In genomic region chr4:576245-576821, GRCh38 we compare ENCODE assay signal across 10 cellular contexts. TPM values are rescaled to one million over a fixed set of nuclear protein-coding genes. Genes with fewer than 3 reads are reported as not detected.
A peak's percentile ranks its signal among the peaks of the same experiment; 100 is the strongest.
DNase-seq lines count a peak whose midpoint lies in the region; ATAC-seq, FAIRE-seq and TF ChIP-seq lines count a peak whose summit lies in the region.
"Had no signal": no experiment of that assay in that cellular context is flagged by ENCODE, and none has a peak within 500 bp of the region (broad histone marks: within the 10 kb centered on the region; RNA-seq: fewer than 3 reads in every experiment).

TSS of gene TMEM271 (minus strand) at chr4:576295. CDS start at chr4:576062, 233 bp downstream.

- peaks cover 2% of the 10 kb centered on the region for H3K9me3 Mint-ChIP-seq in T-helper 2 cell treated with Interferon-gamma antibody and Interleukin-4, amounts not matched to agents 5 μg/mL and 100 μg/mL, for 36 hours

- H3K27me3 ChIP-seq in H1 (replicated peaks in 1 of 4; ENCODE audit: control insufficient read depth in 3 of 4, extremely low read depth in 1 of 4, insufficient read depth in 3 of 4, low read length in 3 of 4) = peaks cover 62 to 82% (median 74%) of the 10 kb centered on the region in 4 experiments

- peaks cover 15% of the 10 kb centered on the region for H3K23me2 ChIP-seq in H1 (ENCODE audit: low read depth, low read length)

- TF ChIP-seq CTCF in NB4 (IDR thresholded peaks at IDR 0.05; ENCODE audit: low read depth, low read length) (no peak), H1 (IDR thresholded peaks at IDR 0.05; ENCODE audit: control extremely low read depth in 1 of 3, insufficient read depth in 1 of 3, low read depth in 1 of 3, low read length in 3 of 3) (no peak)

- no peak within 1 kb of the TSS for H2BK120ac ChIP-seq in H1 (replicated peaks; ENCODE audit: low read depth, low read length)

- 0 out of 2 replicates have a peak within 1 kb of the TSS, but pooled peaks have one; percentile 40 for H2AFZ ChIP-seq in H1 (ENCODE audit: low read length)

- TF ChIP-seq POLR2A in NB4 (IDR thresholded peaks at IDR 0.05; ENCODE audit: extremely low read depth, insufficient read length) = no peak
- no peak for TF ChIP-seq POLR2A in H1 (IDR thresholded peaks at IDR 0.05; ENCODE audit: control extremely low read depth in 1 of 2, low read depth in 2 of 2, low read length in 2 of 2)
- TF ChIP-seq POLR2A in GM12892 (IDR thresholded peaks at IDR 0.05; ENCODE audit: low read depth, low read length) = no peak

- TF ChIP-seq RAD21 in H1 (IDR thresholded peaks at IDR 0.05 in 1 of 2, conservative IDR thresholded peaks at IDR 0.05 in 1 of 2; ENCODE audit: low read depth in 2 of 2, low read length in 2 of 2) = no peak

- H4K5ac ChIP-seq in H1 (ENCODE audit: insufficient read length, low read depth, low read length) = no peak within 1 kb of the TSS

- no peak for ATAC-seq in GM19324 (IDR thresholded peaks at IDR 0.05; ENCODE audit: low FRiP score, unreplicated experiment)

- H3K27ac ChIP-seq in H1 (ENCODE audit: low read depth, low read length) = no peak within 1 kb of the TSS

- no peaks in the 10 kb centered on the region for H3K9me3 ChIP-seq in H1 (ENCODE audit: insufficient read depth in 2 of 2, low read depth in 1 of 2, low read length in 1 of 2)

- H3K4ac ChIP-seq in H1 (replicated peaks; ENCODE audit: insufficient read length, low read depth, low read length) = no peak within 1 kb of the TSS

- peak within 1 kb of the TSS; percentile 76 for H4K91ac ChIP-seq in H1 (replicated peaks; ENCODE audit: insufficient read length, low read length)

- H3K4me2 ChIP-seq in H1 (ENCODE audit: insufficient read depth in 1 of 2, low read depth in 2 of 2, low read length in 2 of 2) = peak within 1 kb of the TSS; percentile 79 to 100

- H3K4me3 Mint-ChIP-seq in T-helper 2 cell treated with Interferon-gamma antibody and Interleukin-4, amounts not matched to agents 5 μg/mL and 100 μg/mL, for 36 hours = peak within 1 kb of the TSS; percentile 48

- peak within 1 kb of the TSS; percentile 83 for H3K18ac ChIP-seq in H1 (ENCODE audit: extremely low read depth, low read length)

- peaks cover 2 to 18% of the 10 kb centered on the region in 2 experiments for H4K20me1 ChIP-seq in H1 (replicated peaks in 1 of 2; ENCODE audit: control insufficient read depth in 1 of 2, insufficient read depth in 2 of 2, low read length in 2 of 2)

- H4K8ac ChIP-seq in H1 (ENCODE audit: extremely low read depth, insufficient read depth, low read length) = peak within 1 kb of the TSS; percentile 19; the same call in 1 of the 2 replicates

- H3K27me3 Mint-ChIP-seq in T-helper 2 cell treated with Interferon-gamma antibody and Interleukin-4, amounts not matched to agents 5 μg/mL and 100 μg/mL, for 36 hours (ENCODE audit: low read depth) = peaks cover 57% of the 10 kb centered on the region

- H3K9ac ChIP-seq in H1 (replicated peaks in 1 of 4; ENCODE audit: extremely low read depth in 1 of 4, low read depth in 3 of 4, low read length in 3 of 4) = 0 out of 7 replicates have a peak within 1 kb of the TSS, but pooled peaks of 1 of the 4 experiments have one; percentile 21

- H2BK20ac ChIP-seq in H1 (ENCODE audit: low read length) = no peak within 1 kb of the TSS; the same call in 1 of the 2 replicates

- no peak for TF ChIP-seq EP300 in H1 (IDR thresholded peaks at IDR 0.05; ENCODE audit: borderline replicate concordance in 1 of 2, low read depth in 2 of 2, low read length in 2 of 2)

- no peak within 1 kb of the TSS for H3K56ac ChIP-seq in H1 (replicated peaks; ENCODE audit: insufficient read length, low read depth, low read length)

- H3K27ac Mint-ChIP-seq in T-helper 2 cell treated with Interferon-gamma antibody and Interleukin-4, amounts not matched to agents 5 μg/mL and 100 μg/mL, for 36 hours = peak within 1 kb of the TSS; percentile 52

- DNase-seq in T-helper 2 cell treated with Interferon-gamma antibody and Interleukin-4, amounts not matched to agents 5 μg/mL and 100 μg/mL, for 36 hours (ENCODE audit: low spot score) = no peak
- DNase-seq in T-helper 2 cell = no peak
- peak; percentile 73 for DNase-seq in NB4 (ENCODE audit: low read depth)
- peak in 1 of 2 experiments; percentile 75 for DNase-seq in H1 (ENCODE audit: low read depth in 1 of 2, low spot score in 2 of 2)
- no peak for DNase-seq in occipital lobe (lab: John Stamatoyannopoulos, UW)
- no peak for DNase-seq in GM12892 (ENCODE audit: insufficient read length)
- DNase-seq in HuH-7.5 (ENCODE audit: low spot score) = no peak
- DNase-seq: kidney glomerular epithelial cell had no signal

- H3K23ac ChIP-seq in H1 (ENCODE audit: insufficient read length) = no peak within 1 kb of the TSS

- peaks cover 6% of the 10 kb centered on the region for H3K4me1 Mint-ChIP-seq in T-helper 2 cell treated with Interferon-gamma antibody and Interleukin-4, amounts not matched to agents 5 μg/mL and 100 μg/mL, for 36 hours (ENCODE audit: low read depth)

- H2BK12ac ChIP-seq in H1 (ENCODE audit: low read depth, low read length) = peak within 1 kb of the TSS; percentile 96; the same call in 1 of the 2 replicates

- no peak within 1 kb of the TSS for H2BK15ac ChIP-seq in H1 (ENCODE audit: low read length)

- no peak within 1 kb of the TSS for H2AK5ac ChIP-seq in H1 (ENCODE audit: low read depth, low read length)

- peaks cover 3% of the 10 kb centered on the region for H3K36me3 Mint-ChIP-seq in T-helper 2 cell treated with Interferon-gamma antibody and Interleukin-4, amounts not matched to agents 5 μg/mL and 100 μg/mL, for 36 hours (ENCODE audit: low read depth)

- H3K4me3 ChIP-seq in NB4 (ENCODE audit: low read depth, low read length) (peak within 1 kb of the TSS; percentile 53), H1 (ENCODE audit: extremely low read depth in 1 of 4, insufficient read depth in 2 of 4, low read depth in 3 of 4, low read length in 4 of 4) (peak within 1 kb of the TSS; percentile 55 to 77 (median 68))

- peak within 1 kb of the TSS; percentile 44; the same call in 1 of the 2 replicates for H2BK5ac ChIP-seq in H1 (ENCODE audit: low read depth, low read length)

- peaks cover 0 to 20% (median 12%) of the 10 kb centered on the region in 4 experiments; a peak in 6 of 7 replicates for H3K4me1 ChIP-seq in H1 (replicated peaks in 1 of 4; ENCODE audit: control insufficient read depth in 3 of 4, insufficient read depth in 4 of 4, low read length in 3 of 4)

- no CpG with 5 or more reads among the region's 60 CpGs for WGBS in H1 (ENCODE audit: extremely low coverage in 1 of 2, insufficient coverage in 1 of 2, insufficient read length in 1 of 2, insufficient replicate concordance in 2 of 2, low coverage in 1 of 2, low lambda C conversion rate in 2 of 2, missing lambda C conversion rate in 1 of 2), 2 experiments

- FAIRE-seq in H1 (lab: Jason Lieb, UNC) (no peak), GM12892 (lab: Jason Lieb, UNC) (no peak)
- FAIRE-seq: colon had no signal

- H3K36me3 ChIP-seq in H1 (ENCODE audit: control insufficient read depth in 2 of 4, insufficient read depth in 4 of 4, low read length in 3 of 4) = no peaks in the 10 kb centered on the region

- POLR2A ChIA-PET in H1 (lab: Charles Lee; ENCODE audit: partially characterized antibody) = interaction anchor here (1.0 to 1.6 kb wide), 7 partner anchors 76 to 238 kb away, joined by 3 to 8 read pairs (median 4); partner anchors contain the start of genes ATP5ME and MYL5

- no peak within 1 kb of the TSS for H3K14ac ChIP-seq in H1 (ENCODE audit: insufficient read length)

- CTCF ChIA-PET in H1 (lab: Charles Lee; ENCODE audit: partially characterized antibody) = interaction anchor here (1.3 kb wide), 1 partner anchor 26 kb away, joined by 3 read pairs; no protein-coding TSS in a partner anchor

- H3K79me2 ChIP-seq in H1 (ENCODE audit: control insufficient read depth in 1 of 2, insufficient read depth in 2 of 2, low read length in 2 of 2) = no peaks in the 10 kb centered on the region

- H3K79me1 ChIP-seq in H1 (ENCODE audit: low read depth, low read length) = no peaks in the 10 kb centered on the region

TF ChIP-seq in H1, 55 proteins besides CTCF, POLR2A, EP300 and RAD21:
- TF ChIP-seq EGR1 (IDR thresholded peaks at IDR 0.05; ENCODE audit: borderline replicate concordance, low read depth, low read length) (peak; percentile 67), E2F6 (IDR thresholded peaks at IDR 0.05) (0 out of 2 replicates have a peak, but pooled peaks have one; percentile 11), HDAC2 (IDR thresholded peaks at IDR 0.05; ENCODE audit: borderline replicate concordance in 1 of 2, low read depth in 2 of 2, low read length in 2 of 2) (peak in 1 of 2 experiments; percentile 90; a peak in 1 of 4 replicates), CTBP2 (IDR thresholded peaks at IDR 0.05; ENCODE audit: borderline replicate concordance, insufficient read depth, insufficient read length, low read length) (peak; percentile 69), SP2 (IDR thresholded peaks at IDR 0.05; ENCODE audit: low read length) (no peak)
TF ChIP-seq in H1: peak in this region for 4.

RNA-seq across cellular contexts. Expression of gene TMEM271, which starts in this region (rescaled TPM):
- 0.35 TPM in 1 of 2 replicates, not detected in the other for total RNA-seq in H1 (2021; fragmentation: NEBNext Ultra II Directional; extraction: Animal tissue kit (Norgen Biotek cat#: 25700))
- polyA plus RNA-seq in H1 (2011; rRNA removed) = 0.08 and 0.14 TPM in 2 replicates
- 0.06 TPM for polyA plus RNA-seq in H1 (2011; cell fraction: cytosol; rRNA removed)
- 0.14 TPM for polyA plus RNA-seq in H1 (2011; cell fraction: nucleus; rRNA removed)
- polyA plus RNA-seq in H1 (2012, experiment 1 of 2) = 0.16 TPM in 1 of 4 replicates, not detected in the others
- 0.07 TPM for polyA plus RNA-seq in H1 (2012, experiment 2 of 2)
- polyA plus RNA-seq in H1 (2013, experiment 1 of 2) = 0.08 TPM
- polyA plus RNA-seq in H1 (2013, experiment 2 of 2) = 0.13 TPM
- not detected in 2 replicates for polyA minus RNA-seq in H1 (2011; rRNA and poly(A)+ RNA removed)
- not detected for polyA minus RNA-seq in H1 (2011; cell fraction: cytosol; rRNA and poly(A)+ RNA removed)
- not detected for polyA minus RNA-seq in H1 (2011; cell fraction: nucleus; rRNA and poly(A)+ RNA removed)
- 23.6 TPM for total RNA-seq in occipital lobe
- polyA plus RNA-seq in GM12892 (2012; ENCODE audit: missing spikeins) = not detected

Comparison
In these comparisons a context has a peak if more than half of its experiments do, and no peak if none do; other contexts are left out.
1. RNA of gene TMEM271 (total RNA-seq): 23.6 TPM in occipital lobe (single experiment); 0.35 TPM in H1; every median in the first group is over 10 times any median in the second.